Comparison of ENCODE assay signal across 36 cellular contexts in the genomic region with DNA sequence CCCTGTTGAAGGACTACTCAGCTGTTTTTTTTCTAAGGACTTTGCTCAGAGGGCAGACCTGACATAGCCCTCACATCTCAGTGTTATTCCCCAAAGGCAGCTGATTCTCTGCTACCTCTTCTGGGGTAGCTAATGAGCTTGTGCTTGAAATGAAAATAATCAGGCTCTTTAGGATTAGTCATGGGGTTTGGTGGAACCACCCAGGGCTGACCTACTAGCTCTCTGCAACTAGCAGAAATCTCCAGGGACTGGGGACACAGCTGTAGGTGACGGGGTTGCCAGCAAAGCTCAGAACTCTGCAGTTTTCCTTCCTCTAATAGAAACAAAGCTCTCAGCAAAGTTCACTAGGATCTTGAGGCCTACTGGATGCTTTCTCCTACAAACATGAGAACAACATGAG.
"Had no signal": no experiment of that assay in that cellular context is flagged by ENCODE, and none has a peak within 500 bp of the region (broad histone marks: within the 10 kb centered on the region; RNA-seq: fewer than 3 reads in every experiment).

No MANE protein-coding gene starts in this region.

- H3K4me1 Mint-ChIP-seq: activated CD4-positive, alpha-beta memory T cell treated with anti-CD3 and anti-CD28 coated beads, Interleukin-2, amount 10 ng/mL, durations not matched to agents 7 days and 5 days; activated naive CD4-positive, alpha-beta T cell treated with anti-CD3 and anti-CD28 coated beads, Interleukin-2, amount 10 ng/mL, durations not matched to agents 7 days and 5 days; activated naive CD8-positive, alpha-beta T cell treated with anti-CD3 and anti-CD28 coated beads, Interleukin-2, amount 50 U/mL, for 24 hours; brain had no signal

- H3K9ac ChIP-seq: KMS-11 had no signal

- H3K4me3 ChIP-seq: Peyer's patch had no signal

- H3K4me3 Mint-ChIP-seq: activated CD4-positive, alpha-beta memory T cell treated with anti-CD3 and anti-CD28 coated beads, Interleukin-2, amount 10 ng/mL, durations not matched to agents 7 days and 5 days; activated CD8-positive, alpha-beta memory T cell treated with anti-CD3 and anti-CD28 coated beads, Interleukin-2, amount 10 ng/mL, durations not matched to agents 7 days and 5 days; activated naive CD4-positive, alpha-beta T cell treated with anti-CD3 and anti-CD28 coated beads, Interleukin-2, amount 10 ng/mL, durations not matched to agents 7 days and 5 days; activated naive CD8-positive, alpha-beta T cell; activated naive CD8-positive, alpha-beta T cell treated with anti-CD3 and anti-CD28 coated beads, Interleukin-2, amount 50 U/mL, for 24 hours; brain had no signal

- DNase-seq: activated CD4-positive, alpha-beta memory T cell treated with anti-CD3 and anti-CD28 coated beads, Interleukin-2, amount 10 ng/mL, durations not matched to agents 7 days and 5 days; activated CD4-positive, alpha-beta T cell treated with anti-CD3 and anti-CD28 coated beads for 1 hour; activated CD4-positive, alpha-beta T cell treated with anti-CD3 and anti-CD28 coated beads for 48 hours; activated CD4-positive, CD25-positive, alpha-beta regulatory T cell; activated CD8-positive, alpha-beta memory T cell treated with anti-CD3 and anti-CD28 coated beads for 24 hours; activated CD8-positive, alpha-beta memory T cell treated with anti-CD3 and anti-CD28 coated beads, Interleukin-2, amount 10 ng/mL, durations not matched to agents 7 days and 5 days; activated CD8-positive, alpha-beta memory T cell treated with anti-CD3 and anti-CD28 coated beads, Interleukin-2, amount 50 U/mL, for 48 hours; activated effector memory CD4-positive, alpha-beta T cell treated with Interleukin-2 at 50 U/mL for 16 hours; activated naive CD4-positive, alpha-beta T cell treated with anti-CD3 and anti-CD28 coated beads, Interleukin-2, amount 10 ng/mL, durations not matched to agents 7 days and 5 days; activated naive CD8-positive, alpha-beta T cell treated with anti-CD3 and anti-CD28 coated beads, Interleukin-2, amount 50 U/mL, for 24 hours; activated T-cell treated with anti-CD3 and anti-CD28 coated beads, Interleukin-2, amount 50 U/mL, for 48 hours; anterior cingulate cortex; central memory CD4-positive, alpha-beta T cell; NCI-H1048; NCI-H1105 treated with DMSO at 0.1 percent for 48 hours; NCI-H146; NCI-H187; NCI-H2029 treated with DMSO at 0.1 percent for 48 hours; NCI-H2171 treated with DMSO at 0.1 percent for 48 hours; NCI-H226; NCI-H446 treated with DMSO at 0.1 percent for 48 hours; NCI-H524; NCI-H69; NCI-H82; PC-3; Peyer's patch; RPMI8226; SHP77 treated with DMSO at 0.1 percent for 48 hours; SW 1271; T-helper 1 cell; T-helper 2 cell; T-helper 9 cell; WERI-Rb-1 had no signal

- H3K36me3 Mint-ChIP-seq: activated CD8-positive, alpha-beta memory T cell treated with anti-CD3 and anti-CD28 coated beads, Interleukin-2, amount 10 ng/mL, durations not matched to agents 7 days and 5 days; activated naive CD4-positive, alpha-beta T cell treated with anti-CD3 and anti-CD28 coated beads, Interleukin-2, amount 10 ng/mL, durations not matched to agents 7 days and 5 days; activated naive CD8-positive, alpha-beta T cell; brain had no signal

- H3K27ac Mint-ChIP-seq: activated CD4-positive, alpha-beta memory T cell treated with anti-CD3 and anti-CD28 coated beads, Interleukin-2, amount 10 ng/mL, durations not matched to agents 7 days and 5 days; activated CD8-positive, alpha-beta memory T cell treated with anti-CD3 and anti-CD28 coated beads, Interleukin-2, amount 10 ng/mL, durations not matched to agents 7 days and 5 days; activated naive CD4-positive, alpha-beta T cell treated with anti-CD3 and anti-CD28 coated beads, Interleukin-2, amount 10 ng/mL, durations not matched to agents 7 days and 5 days; activated naive CD8-positive, alpha-beta T cell; activated naive CD8-positive, alpha-beta T cell treated with anti-CD3 and anti-CD28 coated beads, Interleukin-2, amount 50 U/mL, for 24 hours; brain had no signal

- H3K9me3 ChIP-seq: Peyer's patch had no signal

- ATAC-seq: activated CD8-positive, alpha-beta memory T cell treated with anti-CD3 and anti-CD28 coated beads, Interleukin-2, amount 10 ng/mL, durations not matched to agents 7 days and 5 days; activated naive CD8-positive, alpha-beta T cell treated with anti-CD3 and anti-CD28 coated beads, Interleukin-2, amount 50 U/mL, for 24 hours; PC-3 had no signal

- H3K36me3 ChIP-seq: Peyer's patch, WERI-Rb-1 had no signal

- H3K27me3 ChIP-seq: Peyer's patch had no signal

- H3K27me3 Mint-ChIP-seq: activated naive CD4-positive, alpha-beta T cell treated with anti-CD3 and anti-CD28 coated beads, Interleukin-2, amount 10 ng/mL, durations not matched to agents 7 days and 5 days; brain had no signal

- H3K9me3 Mint-ChIP-seq: activated CD4-positive, alpha-beta memory T cell treated with anti-CD3 and anti-CD28 coated beads, Interleukin-2, amount 10 ng/mL, durations not matched to agents 7 days and 5 days; activated naive CD4-positive, alpha-beta T cell treated with anti-CD3 and anti-CD28 coated beads, Interleukin-2, amount 10 ng/mL, durations not matched to agents 7 days and 5 days; activated naive CD8-positive, alpha-beta T cell treated with anti-CD3 and anti-CD28 coated beads, Interleukin-2, amount 50 U/mL, for 24 hours; brain had no signal

- H3K27ac ChIP-seq: KMS-11, Peyer's patch, WERI-Rb-1 had no signal

- H3K4me2 ChIP-seq: KMS-11 had no signal

- H3K4me1 ChIP-seq: Peyer's patch had no signal
